In the genomic region with DNA sequence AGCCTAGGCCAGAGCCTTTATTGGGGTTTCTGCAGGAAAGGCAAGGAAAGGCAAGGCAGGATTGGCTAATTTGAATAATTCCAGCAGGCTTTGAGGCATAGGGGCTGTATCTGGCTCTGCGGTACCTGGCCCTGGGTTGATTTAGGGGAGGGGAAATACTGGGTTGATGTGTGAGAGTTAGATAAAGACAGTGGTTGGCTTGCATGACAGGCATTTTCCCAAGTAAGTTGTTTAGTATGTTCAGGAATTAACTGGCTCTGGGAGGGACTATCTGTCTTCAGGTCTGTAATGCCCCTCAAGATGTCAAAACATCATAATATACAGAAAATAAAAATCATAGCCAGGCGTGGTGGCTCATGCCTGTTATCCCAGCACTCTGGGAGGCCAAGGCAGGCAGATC, we compare ENCODE assay signal across 1 cellular context.
TF ChIP-seq lines count a peak whose summit lies in the region.

No MANE protein-coding gene starts in this region.

TF ChIP-seq in K562, 482 proteins besides CTCF, POLR2A, EP300 and RAD21 (continued from another document):
- TF ChIP-seq, protein P1, sequence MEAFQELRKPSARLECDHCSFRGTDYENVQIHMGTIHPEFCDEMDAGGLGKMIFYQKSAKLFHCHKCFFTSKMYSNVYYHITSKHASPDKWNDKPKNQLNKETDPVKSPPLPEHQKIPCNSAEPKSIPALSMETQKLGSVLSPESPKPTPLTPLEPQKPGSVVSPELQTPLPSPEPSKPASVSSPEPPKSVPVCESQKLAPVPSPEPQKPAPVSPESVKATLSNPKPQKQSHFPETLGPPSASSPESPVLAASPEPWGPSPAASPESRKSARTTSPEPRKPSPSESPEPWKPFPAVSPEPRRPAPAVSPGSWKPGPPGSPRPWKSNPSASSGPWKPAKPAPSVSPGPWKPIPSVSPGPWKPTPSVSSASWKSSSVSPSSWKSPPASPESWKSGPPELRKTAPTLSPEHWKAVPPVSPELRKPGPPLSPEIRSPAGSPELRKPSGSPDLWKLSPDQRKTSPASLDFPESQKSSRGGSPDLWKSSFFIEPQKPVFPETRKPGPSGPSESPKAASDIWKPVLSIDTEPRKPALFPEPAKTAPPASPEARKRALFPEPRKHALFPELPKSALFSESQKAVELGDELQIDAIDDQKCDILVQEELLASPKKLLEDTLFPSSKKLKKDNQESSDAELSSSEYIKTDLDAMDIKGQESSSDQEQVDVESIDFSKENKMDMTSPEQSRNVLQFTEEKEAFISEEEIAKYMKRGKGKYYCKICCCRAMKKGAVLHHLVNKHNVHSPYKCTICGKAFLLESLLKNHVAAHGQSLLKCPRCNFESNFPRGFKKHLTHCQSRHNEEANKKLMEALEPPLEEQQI (IDR thresholded peaks at IDR 0.05): peak; percentile 93
- 0 out of 2 replicates have a peak, but pooled peaks have one; percentile 53 for TF ChIP-seq ZNF311 (CRISPR knock-in tag; IDR thresholded peaks at IDR 0.05)
- no peak; the same call in 1 of the 2 replicates for TF ChIP-seq ELF4 (CRISPR knock-in tag; IDR thresholded peaks at IDR 0.05)
- TF ChIP-seq OTX1 (CRISPR knock-in tag; IDR thresholded peaks at IDR 0.05): no peak
TF ChIP-seq in K562: peak in this region for 69.
